Comparison of ENCODE assay signal across 9 cellular contexts in the genomic region with DNA sequence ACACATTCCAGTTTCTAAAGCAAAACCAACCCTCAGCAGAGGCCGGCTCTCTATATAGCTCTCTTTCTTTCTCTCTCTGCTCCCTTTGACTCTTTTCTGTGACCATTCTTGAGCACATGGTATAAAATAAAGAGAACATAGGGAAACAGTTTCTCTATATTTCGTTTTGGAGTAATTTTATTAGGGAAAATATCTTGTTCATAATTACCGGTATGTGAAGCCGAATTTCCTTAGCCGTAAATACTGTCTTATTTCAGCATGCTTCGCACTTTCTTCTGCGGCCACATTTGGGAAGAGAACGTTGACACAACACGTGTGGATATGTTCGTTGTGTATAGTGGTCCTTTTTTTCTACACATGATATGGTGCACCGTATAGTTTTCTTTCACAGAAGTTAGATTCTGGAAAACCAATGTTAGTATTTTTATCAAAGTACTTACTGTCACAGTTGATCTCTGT. TPM values are rescaled to one million over a fixed set of nuclear protein-coding genes. Genes with fewer than 3 reads are reported as not detected.
DNase-seq lines count a peak whose midpoint lies in the region; ATAC-seq and TF ChIP-seq lines count a peak whose summit lies in the region.
"Had no signal": no experiment of that assay in that cellular context is flagged by ENCODE, and none has a peak within 500 bp of the region (broad histone marks: within the 10 kb centered on the region; RNA-seq: fewer than 3 reads in every experiment).

No MANE protein-coding gene starts in this region.

- peaks cover 19% of the 10 kb centered on the region for H3K36me3 Mint-ChIP-seq in activated naive CD4-positive, alpha-beta T cell treated with anti-CD3 and anti-CD28 coated beads for 36 hours (ENCODE audit: low read depth)
- peaks cover 23% of the 10 kb centered on the region for H3K36me3 Mint-ChIP-seq in activated naive CD8-positive, alpha-beta T cell treated with anti-CD3 and anti-CD28 coated beads, Interleukin-2, amount 50 U/mL, for 24 hours (ENCODE audit: low read depth)
- H3K36me3 Mint-ChIP-seq in type B pancreatic cell, result no peaks in the 10 kb centered on the region

- no peaks in the 10 kb centered on the region for H3K79me1 ChIP-seq in mesenchymal stem cell (replicated peaks; ENCODE audit: low read length, poor library complexity, severe bottlenecking)

- intact Hi-C loops in activated naive CD4-positive, alpha-beta T cell treated with anti-CD3 and anti-CD28 coated beads for 36 hours (cut with micrococcal nuclease), result loop anchor here (1.0 to 5.0 kb wide), 4 partner anchors 182 to 451 kb away; partner anchors contain the start of gene PAPSS1

- no peaks in the 10 kb centered on the region for H3K27me3 Mint-ChIP-seq in activated naive CD4-positive, alpha-beta T cell treated with anti-CD3 and anti-CD28 coated beads for 36 hours (ENCODE audit: low read depth)
- H3K27me3 Mint-ChIP-seq in activated naive CD8-positive, alpha-beta T cell treated with anti-CD3 and anti-CD28 coated beads, Interleukin-2, amount 50 U/mL, for 24 hours, result peaks cover 12% of the 10 kb centered on the region
- peaks cover 58% of the 10 kb centered on the region for H3K27me3 Mint-ChIP-seq in type B pancreatic cell

- no peak for TF ChIP-seq CTCF in type B pancreatic cell (conservative IDR thresholded peaks at IDR 0.05)

- H3K27ac Mint-ChIP-seq in activated naive CD4-positive, alpha-beta T cell treated with anti-CD3 and anti-CD28 coated beads for 36 hours, result peak overlapping the region; percentile 92
- H3K27ac Mint-ChIP-seq in activated naive CD8-positive, alpha-beta T cell treated with anti-CD3 and anti-CD28 coated beads, Interleukin-2, amount 50 U/mL, for 24 hours, result peak overlapping the region; percentile 93
- H3K27ac Mint-ChIP-seq in type B pancreatic cell, result peak overlapping the region; percentile 88

- no peak overlapping the region for H3K18ac ChIP-seq in mesenchymal stem cell (ENCODE audit: low read depth in 1 of 2, low read length in 2 of 2)

- no peaks in the 10 kb centered on the region for H3K9me3 Mint-ChIP-seq in activated naive CD4-positive, alpha-beta T cell treated with anti-CD3 and anti-CD28 coated beads for 36 hours
- no peaks in the 10 kb centered on the region for H3K9me3 Mint-ChIP-seq in activated naive CD8-positive, alpha-beta T cell treated with anti-CD3 and anti-CD28 coated beads, Interleukin-2, amount 50 U/mL, for 24 hours
- H3K9me3 Mint-ChIP-seq in type B pancreatic cell, result no peaks in the 10 kb centered on the region

- H3K4me3 ChIP-seq in mesenchymal stem cell (ENCODE audit: insufficient read depth in 1 of 2, low read depth in 1 of 2, low read length in 2 of 2), result peak overlapping the region in 1 of 2 experiments; percentile 80

- CTCF ChIA-PET in activated naive CD4-positive, alpha-beta T cell treated with anti-CD3 and anti-CD28 coated beads for 36 hours (lab: Charles Lee), result interaction anchor here (0.7 to 1.6 kb wide), 4 partner anchors 11 to 399 kb away, joined by 3 to 6 read pairs (median 4); no protein-coding TSS in a partner anchor

- no peak overlapping the region for H3K14ac ChIP-seq in mesenchymal stem cell (ENCODE audit: low read length in 2 of 2)

- peaks cover 16% of the 10 kb centered on the region for H3K4me1 ChIP-seq in mesenchymal stem cell (ENCODE audit: control insufficient read depth, insufficient read depth, low read depth, low read length)

- no peak overlapping the region for H2AK5ac ChIP-seq in mesenchymal stem cell (ENCODE audit: low read length, severe bottlenecking)

- H3K23ac ChIP-seq in mesenchymal stem cell (ENCODE audit: low read length in 2 of 2), result no peak overlapping the region

- no peak overlapping the region for H2BK12ac ChIP-seq in mesenchymal stem cell (ENCODE audit: low read length in 2 of 2)

- H3K9me3 ChIP-seq in mesenchymal stem cell (ENCODE audit: control insufficient read depth, low read length), result no peaks in the 10 kb centered on the region

- H2BK15ac ChIP-seq in mesenchymal stem cell (ENCODE audit: low read depth, poor library complexity, severe bottlenecking), result no peak overlapping the region

- no peak overlapping the region for H2BK120ac ChIP-seq in mesenchymal stem cell (ENCODE audit: low read depth, low read length)

- H3K36me3 ChIP-seq in mesenchymal stem cell (ENCODE audit: control insufficient read depth in 1 of 2, insufficient read depth in 2 of 2, low read depth in 1 of 2, low read length in 2 of 2), result no peaks in the 10 kb centered on the region

- H2BK5ac ChIP-seq in mesenchymal stem cell (ENCODE audit: low read depth, low read length, poor library complexity, severe bottlenecking), result no peak overlapping the region

- no peak overlapping the region for H4K91ac ChIP-seq in mesenchymal stem cell (ENCODE audit: low read length)

- no peak for ATAC-seq in activated naive CD8-positive, alpha-beta T cell treated with anti-CD3 and anti-CD28 coated beads, Interleukin-2, amount 50 U/mL, for 24 hours

- 85% methylated on average over 8 of the region's 11 CpGs for WGBS in mesenchymal stem cell

- H3K4me1 Mint-ChIP-seq in activated naive CD4-positive, alpha-beta T cell treated with anti-CD3 and anti-CD28 coated beads for 36 hours (ENCODE audit: low read depth), result peaks cover 50% of the 10 kb centered on the region
- H3K4me1 Mint-ChIP-seq in activated naive CD8-positive, alpha-beta T cell treated with anti-CD3 and anti-CD28 coated beads, Interleukin-2, amount 50 U/mL, for 24 hours, result peaks cover 46% of the 10 kb centered on the region
- peaks cover 38% of the 10 kb centered on the region for H3K4me1 Mint-ChIP-seq in type B pancreatic cell (ENCODE audit: unreplicated experiment)

- peak overlapping the region; percentile 97 for H3K4me2 ChIP-seq in mesenchymal stem cell (ENCODE audit: low read length, poor library complexity, severe bottlenecking)

- no peak overlapping the region for H3K27ac ChIP-seq in mesenchymal stem cell (ENCODE audit: low read length, poor library complexity, severe bottlenecking)

- H3K4ac ChIP-seq in mesenchymal stem cell (ENCODE audit: low read depth in 1 of 2, low read length in 2 of 2), result no peak overlapping the region

- H4K8ac ChIP-seq in mesenchymal stem cell (ENCODE audit: low read length), result no peak overlapping the region

- DNase-seq in activated naive CD4-positive, alpha-beta T cell treated with anti-CD3 and anti-CD28 coated beads for 36 hours, result no peak
- DNase-seq in activated naive CD4-positive, alpha-beta T cell treated with Interleukin-2 at 50 U/mL for 16 hours, result no peak
- no peak for DNase-seq in activated naive CD8-positive, alpha-beta T cell treated with anti-CD3 and anti-CD28 coated beads, Interleukin-2, amount 50 U/mL, for 24 hours
- DNase-seq in mesenchymal stem cell (no peak), type B pancreatic cell (ENCODE audit: extremely low spot score, unreplicated experiment) (no peak), T1000 (lab: John Stamatoyannopoulos, UW) (no peak), NCI-H2107 treated with DMSO at 0.1 percent for 48 hours (lab: John Stamatoyannopoulos, UW; ENCODE audit: unreplicated experiment) (no peak), DMS79 treated with DMSO at 0.1 percent for 48 hours (lab: John Stamatoyannopoulos, UW) (no peak)
- DNase-seq: SW 1271 had no signal

- H3K27me3 ChIP-seq in mesenchymal stem cell (ENCODE audit: control insufficient read depth in 1 of 2, insufficient read depth in 1 of 2, low read length in 2 of 2), result peaks cover 33 to 65% of the 10 kb centered on the region in 2 experiments

- peak overlapping the region; percentile 91 for H3K4me3 Mint-ChIP-seq in activated naive CD4-positive, alpha-beta T cell treated with anti-CD3 and anti-CD28 coated beads for 36 hours
- peak overlapping the region; percentile 96 for H3K4me3 Mint-ChIP-seq in activated naive CD8-positive, alpha-beta T cell treated with anti-CD3 and anti-CD28 coated beads, Interleukin-2, amount 50 U/mL, for 24 hours
- H3K4me3 Mint-ChIP-seq in type B pancreatic cell, result peak overlapping the region; percentile 92

- H3K9ac ChIP-seq in mesenchymal stem cell (ENCODE audit: low read length), result peak overlapping the region; percentile 76

- no peak overlapping the region for H2AFZ ChIP-seq in mesenchymal stem cell (ENCODE audit: low read depth, low read length)

RNA-seq across cellular contexts. Expression of gene LEF1, which starts 4.9 kb away (rescaled TPM):
- 100 to 1,000 TPM; 350 to 367 TPM for total RNA-seq in activated naive CD4-positive, alpha-beta T cell treated with anti-CD3 and anti-CD28 coated beads for 36 hours
- 11.8 TPM for polyA plus RNA-seq in mesenchymal stem cell (2013, experiment 1 of 2)
- 10.3 TPM for polyA plus RNA-seq in mesenchymal stem cell (2013, experiment 2 of 2)
- total RNA-seq in type B pancreatic cell (ENCODE audit: low replicate concordance), result 14.1 and 66.1 TPM in 2 replicates
